19 cellular contexts compared by ENCODE assay signal in genomic region chr3:193140381-193140780, GRCh38.
"Had no signal": no experiment of that assay in that cellular context is flagged by ENCODE, and none has a peak within 500 bp of the region (broad histone marks: within the 10 kb centered on the region; RNA-seq: fewer than 3 reads in every experiment).

No MANE protein-coding gene starts in this region.

- H3K27me3 ChIP-seq: cardiac muscle cell, gastrocnemius medialis, heart right ventricle, stomach had no signal

- H3K27ac ChIP-seq: cardiac muscle cell, esophagus squamous epithelium, gastrocnemius medialis, heart right ventricle, left ventricle myocardium inferior, psoas muscle, stomach had no signal

- H3K9me3 ChIP-seq: esophagus squamous epithelium, gastrocnemius medialis, left ventricle myocardium inferior, psoas muscle, stomach had no signal

- H3K4me3 Mint-ChIP-seq: activated CD4-positive, alpha-beta memory T cell treated with anti-CD3 and anti-CD28 coated beads for 36 hours; activated naive CD8-positive, alpha-beta T cell; nephron had no signal

- H3K27ac Mint-ChIP-seq: activated CD4-positive, alpha-beta memory T cell treated with anti-CD3 and anti-CD28 coated beads for 36 hours; activated naive CD8-positive, alpha-beta T cell; nephron had no signal

- H3K36me3 Mint-ChIP-seq: activated CD4-positive, alpha-beta memory T cell treated with anti-CD3 and anti-CD28 coated beads for 36 hours; activated naive CD8-positive, alpha-beta T cell had no signal

- H3K9me3 Mint-ChIP-seq: activated CD4-positive, alpha-beta memory T cell treated with anti-CD3 and anti-CD28 coated beads for 36 hours had no signal

- H3K4me3 ChIP-seq: cardiac muscle cell, esophagus squamous epithelium, gastrocnemius medialis, heart right ventricle, left ventricle myocardium inferior, psoas muscle, stomach had no signal

- H3K4me1 ChIP-seq: esophagus squamous epithelium, gastrocnemius medialis, stomach had no signal

- H3K36me3 ChIP-seq: cardiac muscle cell, esophagus squamous epithelium, gastrocnemius medialis, heart right ventricle, left ventricle myocardium inferior, stomach had no signal

- DNase-seq: activated CD4-positive, alpha-beta memory T cell treated with anti-CD3 and anti-CD28 coated beads for 36 hours; activated CD4-positive, CD25-positive, alpha-beta regulatory T cell treated with anti-CD3 and anti-CD28 coated beads, Interleukin-2, amount 50 U/mL, for 72 hours; activated gamma-delta T cell; activated T-cell treated with anti-CD3 and anti-CD28 coated beads, Interleukin-2, amount 50 U/mL, for 48 hours; amygdala; esophagus squamous epithelium; gastrocnemius medialis; heart right ventricle; kidney; left ventricle myocardium inferior; mesenchymal stem cell; psoas muscle; stimulated activated CD4-positive, alpha-beta T cell treated with anti-CD3 and anti-CD28 coated beads, Interleukin-15, amount 100 ng/mL, for 24 hours; stimulated activated CD4-positive, alpha-beta T cell treated with anti-CD3 and anti-CD28 coated beads, Interleukin-4, amount 100 ng/mL, for 4 hours; stomach; T-helper 9 cell had no signal

- H3K4me1 Mint-ChIP-seq: nephron had no signal
